Comparison of ENCODE assay signal across 33 cellular contexts in the genomic region with DNA sequence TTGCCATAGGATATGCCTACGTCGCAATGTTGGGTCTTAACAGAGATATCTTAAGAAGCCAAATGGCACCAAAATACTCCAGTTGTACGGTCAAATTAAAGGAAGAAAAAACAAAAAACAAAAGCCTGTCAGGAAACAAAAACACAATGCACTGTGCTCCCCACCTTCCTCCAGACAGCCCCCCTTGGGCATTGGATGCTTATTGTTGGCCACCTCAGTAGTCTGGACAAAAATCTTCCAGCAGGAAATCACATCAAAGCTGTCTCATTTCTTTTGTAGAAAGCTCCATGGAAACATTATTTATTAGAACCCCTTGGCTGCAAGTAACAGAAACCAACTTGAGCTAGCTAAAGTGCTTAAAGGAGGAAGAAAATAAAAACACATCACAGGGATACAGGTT.
"Had no signal": no experiment of that assay in that cellular context is flagged by ENCODE, and none has a peak within 500 bp of the region (broad histone marks: within the 10 kb centered on the region; RNA-seq: fewer than 3 reads in every experiment).

No MANE protein-coding gene starts in this region.

- H3K27me3 Mint-ChIP-seq: activated CD4-positive, alpha-beta memory T cell treated with anti-CD3 and anti-CD28 coated beads for 36 hours; activated CD4-positive, alpha-beta T cell treated with anti-CD3 and anti-CD28 coated beads, Interleukin-2, amount 10 ng/mL, durations not matched to agents 24 days and 14 days; activated CD8-positive, alpha-beta memory T cell treated with anti-CD3 and anti-CD28 coated beads, Interleukin-2, amount 10 ng/mL, durations not matched to agents 7 days and 5 days; activated naive CD4-positive, alpha-beta T cell treated with anti-CD3 and anti-CD28 coated beads, Interleukin-2, amount 50 U/mL, for 24 hours; activated naive CD8-positive, alpha-beta T cell treated with anti-CD3 and anti-CD28 coated beads for 36 hours; activated naive CD8-positive, alpha-beta T cell treated with anti-CD3 and anti-CD28 coated beads, Interleukin-2, amount 50 U/mL, for 24 hours; T-helper 17 cell had no signal

- H3K4me3 Mint-ChIP-seq: activated CD4-positive, alpha-beta memory T cell treated with anti-CD3 and anti-CD28 coated beads for 36 hours; activated CD4-positive, alpha-beta T cell treated with anti-CD3 and anti-CD28 coated beads for 36 hours; activated CD4-positive, alpha-beta T cell treated with anti-CD3 and anti-CD28 coated beads, Interleukin-2, amount 10 ng/mL, durations not matched to agents 24 days and 14 days; activated CD8-positive, alpha-beta memory T cell treated with anti-CD3 and anti-CD28 coated beads, Interleukin-2, amount 10 ng/mL, durations not matched to agents 7 days and 5 days; activated CD8-positive, alpha-beta T cell treated with anti-CD3 and anti-CD28 coated beads, Interleukin-2, amount 10 ng/mL, durations not matched to agents 7 days and 5 days; activated naive CD4-positive, alpha-beta T cell treated with anti-CD3 and anti-CD28 coated beads for 36 hours; activated naive CD4-positive, alpha-beta T cell treated with anti-CD3 and anti-CD28 coated beads, Interleukin-2, amount 50 U/mL, for 24 hours; activated naive CD8-positive, alpha-beta T cell treated with anti-CD3 and anti-CD28 coated beads for 36 hours; activated naive CD8-positive, alpha-beta T cell treated with anti-CD3 and anti-CD28 coated beads, Interleukin-2, amount 50 U/mL, for 24 hours; activated T-helper 1 cell treated with anti-CD3 and anti-CD28 coated beads, Interleukin-12 subunit alpha, Interleukin-12 subunit beta, Interleukin-2, Interleukin-4 antibody, amounts not matched to agents 30 ng/mL and 10 ng/mL and 1 ng/mL, durations not matched to agents 14 hours and 24 hours and 36 hours; T-helper 17 cell; T-helper 2 cell treated with Interferon-gamma antibody and Interleukin-4, amounts not matched to agents 5 μg/mL and 100 μg/mL, for 36 hours had no signal

- H3K36me3 Mint-ChIP-seq: activated CD4-positive, alpha-beta memory T cell treated with anti-CD3 and anti-CD28 coated beads for 36 hours; activated CD8-positive, alpha-beta memory T cell treated with anti-CD3 and anti-CD28 coated beads, Interleukin-2, amount 10 ng/mL, durations not matched to agents 7 days and 5 days; activated naive CD4-positive, alpha-beta T cell treated with anti-CD3 and anti-CD28 coated beads, Interleukin-2, amount 50 U/mL, for 24 hours; activated naive CD8-positive, alpha-beta T cell treated with anti-CD3 and anti-CD28 coated beads for 36 hours had no signal

- ATAC-seq: activated CD4-positive, alpha-beta T cell treated with anti-CD3 and anti-CD28 coated beads for 36 hours; activated CD8-positive, alpha-beta memory T cell treated with anti-CD3 and anti-CD28 coated beads, Interleukin-2, amount 10 ng/mL, durations not matched to agents 7 days and 5 days; activated CD8-positive, alpha-beta T cell treated with anti-CD3 and anti-CD28 coated beads, Interleukin-2, amount 10 ng/mL, durations not matched to agents 7 days and 5 days; activated naive CD8-positive, alpha-beta T cell treated with anti-CD3 and anti-CD28 coated beads, Interleukin-2, amount 50 U/mL, for 24 hours; gastrocnemius medialis; T-helper 17 cell had no signal

- DNase-seq: activated CD4-positive, alpha-beta memory T cell treated with anti-CD3 and anti-CD28 coated beads for 36 hours; activated CD4-positive, alpha-beta T cell treated with anti-CD3 and anti-CD28 coated beads for 36 hours; activated CD4-positive, alpha-beta T cell treated with anti-CD3 and anti-CD28 coated beads, Interleukin-2, amount 10 ng/mL, durations not matched to agents 24 days and 14 days; activated CD4-positive, CD25-positive, alpha-beta regulatory T cell; activated CD4-positive, CD25-positive, alpha-beta regulatory T cell treated with anti-CD3 and anti-CD28 coated beads, Interleukin-2, amount 50 U/mL, for 72 hours; activated CD8-positive, alpha-beta memory T cell treated with anti-CD3 and anti-CD28 coated beads, Interleukin-2, amount 10 ng/mL, durations not matched to agents 7 days and 5 days; activated CD8-positive, alpha-beta memory T cell treated with anti-CD3 and anti-CD28 coated beads, Interleukin-2, amount 50 U/mL, for 4 hours; activated CD8-positive, alpha-beta T cell treated with anti-CD3 and anti-CD28 coated beads, Interleukin-2, amount 10 ng/mL, durations not matched to agents 7 days and 5 days; activated effector memory CD4-positive, alpha-beta T cell treated with anti-CD3 and anti-CD28 coated beads, Interleukin-2, amount 50 U/mL, for 16 hours; activated naive CD4-positive, alpha-beta T cell treated with anti-CD3 and anti-CD28 coated beads for 36 hours; activated naive CD8-positive, alpha-beta T cell treated with anti-CD3 and anti-CD28 coated beads for 36 hours; activated naive CD8-positive, alpha-beta T cell treated with anti-CD3 and anti-CD28 coated beads, Interleukin-2, amount 50 U/mL, for 24 hours; activated T-cell treated with anti-CD3 and anti-CD28 coated beads, Interleukin-2, amount 50 U/mL, for 1 hour; activated T-cell treated with anti-CD3 and anti-CD28 coated beads, Interleukin-2, amount 50 U/mL, for 48 hours; adrenal gland; amygdala; aorta; central memory CD4-positive, alpha-beta T cell; cerebellar nuclear complex; colonic mucosa; dorsolateral prefrontal cortex; effector memory CD4-positive, alpha-beta T cell; erythroblast; gastrocnemius medialis; glutamatergic neuron; T-helper 1 cell; T-helper 17 cell; T1000; WERI-Rb-1 had no signal

- H3K4me1 Mint-ChIP-seq: activated CD4-positive, alpha-beta T cell treated with anti-CD3 and anti-CD28 coated beads for 36 hours; activated CD4-positive, alpha-beta T cell treated with anti-CD3 and anti-CD28 coated beads, Interleukin-2, amount 10 ng/mL, durations not matched to agents 24 days and 14 days; activated CD8-positive, alpha-beta memory T cell treated with anti-CD3 and anti-CD28 coated beads, Interleukin-2, amount 10 ng/mL, durations not matched to agents 7 days and 5 days; activated naive CD4-positive, alpha-beta T cell treated with anti-CD3 and anti-CD28 coated beads, Interleukin-2, amount 50 U/mL, for 24 hours; activated naive CD8-positive, alpha-beta T cell treated with anti-CD3 and anti-CD28 coated beads for 36 hours; activated naive CD8-positive, alpha-beta T cell treated with anti-CD3 and anti-CD28 coated beads, Interleukin-2, amount 50 U/mL, for 24 hours; T-helper 17 cell had no signal

- H3K27ac Mint-ChIP-seq: activated CD4-positive, alpha-beta memory T cell treated with anti-CD3 and anti-CD28 coated beads for 36 hours; activated CD4-positive, alpha-beta T cell treated with anti-CD3 and anti-CD28 coated beads for 36 hours; activated CD4-positive, alpha-beta T cell treated with anti-CD3 and anti-CD28 coated beads, Interleukin-2, amount 10 ng/mL, durations not matched to agents 24 days and 14 days; activated CD8-positive, alpha-beta memory T cell treated with anti-CD3 and anti-CD28 coated beads, Interleukin-2, amount 10 ng/mL, durations not matched to agents 7 days and 5 days; activated CD8-positive, alpha-beta T cell treated with anti-CD3 and anti-CD28 coated beads, Interleukin-2, amount 10 ng/mL, durations not matched to agents 7 days and 5 days; activated naive CD4-positive, alpha-beta T cell treated with anti-CD3 and anti-CD28 coated beads for 36 hours; activated naive CD4-positive, alpha-beta T cell treated with anti-CD3 and anti-CD28 coated beads, Interleukin-2, amount 50 U/mL, for 24 hours; activated naive CD8-positive, alpha-beta T cell treated with anti-CD3 and anti-CD28 coated beads for 36 hours; activated naive CD8-positive, alpha-beta T cell treated with anti-CD3 and anti-CD28 coated beads, Interleukin-2, amount 50 U/mL, for 24 hours; activated T-helper 1 cell treated with anti-CD3 and anti-CD28 coated beads, Interleukin-12 subunit alpha, Interleukin-12 subunit beta, Interleukin-2, Interleukin-4 antibody, amounts not matched to agents 30 ng/mL and 10 ng/mL and 1 ng/mL, durations not matched to agents 14 hours and 24 hours and 36 hours; activated T-helper 2 cell treated with anti-CD3 and anti-CD28 coated beads, Interferon-gamma antibody, Interleukin-2, Interleukin-4, amounts not matched to agents 10 μg/mL and 5 μg/mL and 100 μg/mL, durations not matched to agents 14 hours and 24 hours and 36 hours; T-helper 17 cell; T-helper 2 cell treated with Interferon-gamma antibody and Interleukin-4, amounts not matched to agents 5 μg/mL and 100 μg/mL, for 36 hours had no signal
